1 cellular context compared by ENCODE assay signal in genomic region chr6:31836676-31837611, GRCh38.
TF ChIP-seq lines count a peak whose summit lies in the region.

No MANE protein-coding gene starts in this region.

TF ChIP-seq in HEK293, 187 proteins besides CTCF, POLR2A, EP300 and RAD21 (continued from another document):
- TF ChIP-seq AEBP2 (tag by site-specific recombination; IDR thresholded peaks at IDR 0.05; ENCODE audit: borderline replicate concordance) (no peak), BCL11A (tag by site-specific recombination; IDR thresholded peaks at IDR 0.05; ENCODE audit: low read depth) (no peak), ZNF571 (tag by site-specific recombination; IDR thresholded peaks at IDR 0.05) (no peak), PATZ1 (tag by site-specific recombination; IDR thresholded peaks at IDR 0.05) (no peak; the same call in 1 of the 2 replicates), ZFP37 (tag by site-specific recombination; IDR thresholded peaks at IDR 0.05) (0 out of 2 replicates have a peak, but pooled peaks have one; percentile 52), ZNF155 (tag by site-specific recombination; IDR thresholded peaks at IDR 0.05) (no peak), ZBTB21 (tag by site-specific recombination; IDR thresholded peaks at IDR 0.05) (peak; percentile 82), ZNF654 (tag by site-specific recombination; IDR thresholded peaks at IDR 0.05; ENCODE audit: low read depth) (peak; percentile 7; the same call in 1 of the 2 replicates), ZNF558 (tag by site-specific recombination; IDR thresholded peaks at IDR 0.05) (no peak), ZNF692 (tag by site-specific recombination; IDR thresholded peaks at IDR 0.05) (no peak), ZNF169 (tag by site-specific recombination; IDR thresholded peaks at IDR 0.05) (no peak), WT1 (tag by site-specific recombination; IDR thresholded peaks at IDR 0.05) (peak; percentile 84), SETDB1 (IDR thresholded peaks at IDR 0.05; ENCODE audit: insufficient read length, low read length) (no peak), ZNF560 (tag by site-specific recombination; IDR thresholded peaks at IDR 0.05; ENCODE audit: borderline replicate concordance) (no peak), ZNF341 (tag by site-specific recombination; IDR thresholded peaks at IDR 0.05; ENCODE audit: low read depth) (peak; percentile 84), ZEB2 (tag by site-specific recombination; IDR thresholded peaks at IDR 0.05) (0 out of 2 replicates have a peak, but pooled peaks have one; percentile 29)
- TF ChIP-seq, protein P1, sequence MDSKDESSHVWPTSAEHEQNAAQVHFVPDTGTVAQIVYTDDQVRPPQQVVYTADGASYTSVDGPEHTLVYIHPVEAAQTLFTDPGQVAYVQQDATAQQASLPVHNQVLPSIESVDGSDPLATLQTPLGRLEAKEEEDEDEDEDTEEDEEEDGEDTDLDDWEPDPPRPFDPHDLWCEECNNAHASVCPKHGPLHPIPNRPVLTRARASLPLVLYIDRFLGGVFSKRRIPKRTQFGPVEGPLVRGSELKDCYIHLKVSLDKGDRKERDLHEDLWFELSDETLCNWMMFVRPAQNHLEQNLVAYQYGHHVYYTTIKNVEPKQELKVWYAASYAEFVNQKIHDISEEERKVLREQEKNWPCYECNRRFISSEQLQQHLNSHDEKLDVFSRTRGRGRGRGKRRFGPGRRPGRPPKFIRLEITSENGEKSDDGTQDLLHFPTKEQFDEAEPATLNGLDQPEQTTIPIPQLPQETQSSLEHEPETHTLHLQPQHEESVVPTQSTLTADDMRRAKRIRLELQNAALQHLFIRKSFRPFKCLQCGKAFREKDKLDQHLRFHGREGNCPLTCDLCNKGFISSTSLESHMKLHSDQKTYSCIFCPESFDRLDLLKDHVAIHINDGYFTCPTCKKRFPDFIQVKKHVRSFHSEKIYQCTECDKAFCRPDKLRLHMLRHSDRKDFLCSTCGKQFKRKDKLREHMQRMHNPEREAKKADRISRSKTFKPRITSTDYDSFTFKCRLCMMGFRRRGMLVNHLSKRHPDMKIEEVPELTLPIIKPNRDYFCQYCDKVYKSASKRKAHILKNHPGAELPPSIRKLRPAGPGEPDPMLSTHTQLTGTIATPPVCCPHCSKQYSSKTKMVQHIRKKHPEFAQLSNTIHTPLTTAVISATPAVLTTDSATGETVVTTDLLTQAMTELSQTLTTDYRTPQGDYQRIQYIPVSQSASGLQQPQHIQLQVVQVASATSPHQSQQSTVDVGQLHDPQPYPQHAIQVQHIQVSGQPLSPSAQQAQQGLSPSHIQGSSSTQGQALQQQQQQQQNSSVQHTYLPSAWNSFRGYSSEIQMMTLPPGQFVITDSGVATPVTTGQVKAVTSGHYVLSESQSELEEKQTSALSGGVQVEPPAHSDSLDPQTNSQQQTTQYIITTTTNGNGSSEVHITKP (tag by site-specific recombination; IDR thresholded peaks at IDR 0.05), result no peak
- TF ChIP-seq, protein P2, sequence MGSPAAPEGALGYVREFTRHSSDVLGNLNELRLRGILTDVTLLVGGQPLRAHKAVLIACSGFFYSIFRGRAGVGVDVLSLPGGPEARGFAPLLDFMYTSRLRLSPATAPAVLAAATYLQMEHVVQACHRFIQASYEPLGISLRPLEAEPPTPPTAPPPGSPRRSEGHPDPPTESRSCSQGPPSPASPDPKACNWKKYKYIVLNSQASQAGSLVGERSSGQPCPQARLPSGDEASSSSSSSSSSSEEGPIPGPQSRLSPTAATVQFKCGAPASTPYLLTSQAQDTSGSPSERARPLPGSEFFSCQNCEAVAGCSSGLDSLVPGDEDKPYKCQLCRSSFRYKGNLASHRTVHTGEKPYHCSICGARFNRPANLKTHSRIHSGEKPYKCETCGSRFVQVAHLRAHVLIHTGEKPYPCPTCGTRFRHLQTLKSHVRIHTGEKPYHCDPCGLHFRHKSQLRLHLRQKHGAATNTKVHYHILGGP (tag by site-specific recombination; IDR thresholded peaks at IDR 0.05), result no peak
TF ChIP-seq in HEK293: peak in this region for 12.
